In genomic region chr5:111454198-111454606, GRCh38 we compare ENCODE assay signal across 10 cellular contexts. TPM values are rescaled to one million over a fixed set of nuclear protein-coding genes. Genes with fewer than 3 reads are reported as not detected.
DNase-seq lines count a peak whose midpoint lies in the region; ATAC-seq, FAIRE-seq and TF ChIP-seq lines count a peak whose summit lies in the region.
"Had no signal": no experiment of that assay in that cellular context is flagged by ENCODE, and none has a peak within 500 bp of the region (broad histone marks: within the 10 kb centered on the region; RNA-seq: fewer than 3 reads in every experiment).

No MANE protein-coding gene starts in this region.

- ATAC-seq in heart left ventricle, result no peak
- ATAC-seq: activated T-cell treated with anti-CD3 and anti-CD28 coated beads, Interleukin-2, amount 50 U/mL, for 4 hours; GM23338 had no signal

- H3K36me3 ChIP-seq in SJCRH30 (no peaks in the 10 kb centered on the region), heart left ventricle (no peaks in the 10 kb centered on the region)

- H3K4me1 Mint-ChIP-seq in T-helper 2 cell treated with Interferon-gamma antibody and Interleukin-4, amounts not matched to agents 5 μg/mL and 100 μg/mL, for 36 hours (ENCODE audit: low read depth), result no peaks in the 10 kb centered on the region

- H3K27ac ChIP-seq in SJCRH30 (peak overlapping the region; percentile 41; the same call in 1 of the 2 replicates), heart left ventricle (no peak overlapping the region)

- no peak overlapping the region for H3K4me3 Mint-ChIP-seq in T-helper 2 cell treated with Interferon-gamma antibody and Interleukin-4, amounts not matched to agents 5 μg/mL and 100 μg/mL, for 36 hours
- H3K4me3 Mint-ChIP-seq: activated T-cell treated with anti-CD3 and anti-CD28 coated beads, Interleukin-2, amount 50 U/mL, for 4 hours; GM23338 had no signal

- peak overlapping the region; percentile 18 for H3K4me3 ChIP-seq in SJCRH30
- no peak overlapping the region for H3K4me3 ChIP-seq in heart left ventricle
- H3K4me3 ChIP-seq: GM23338 had no signal

- peaks cover 47% of the 10 kb centered on the region for H3K36me3 Mint-ChIP-seq in T-helper 2 cell treated with Interferon-gamma antibody and Interleukin-4, amounts not matched to agents 5 μg/mL and 100 μg/mL, for 36 hours (ENCODE audit: low read depth)

- no peaks in the 10 kb centered on the region for H3K27me3 ChIP-seq in SJCRH30
- no peaks in the 10 kb centered on the region for H3K27me3 ChIP-seq in heart left ventricle

- H3K4me1 ChIP-seq in SJCRH30, result peaks cover 12% of the 10 kb centered on the region
- H3K4me1 ChIP-seq in heart left ventricle, result peaks cover 0 to 4% (median 0%) of the 10 kb centered on the region in 12 donors

- DNase-seq in DMS 273 treated with DMSO at 0.1 percent for 48 hours (lab: John Stamatoyannopoulos, UW), result peak; percentile 98
- peak; percentile 73 for DNase-seq in NCI-H1417 treated with DMSO at 0.1 percent for 48 hours (lab: John Stamatoyannopoulos, UW)
- DNase-seq in SJCRH30, result peak; percentile 27 to 78
- no peak for DNase-seq in heart left ventricle
- DNase-seq in T-helper 2 cell treated with Interferon-gamma antibody and Interleukin-4, amounts not matched to agents 5 μg/mL and 100 μg/mL, for 36 hours (ENCODE audit: low spot score), result no peak
- DNase-seq in activated T-cell treated with anti-CD3 and anti-CD28 coated beads for 4 hours, result no peak
- DNase-seq in NCI-H2029 (lab: John Stamatoyannopoulos, UW), result no peak
- DNase-seq: activated T-cell treated with anti-CD3 and anti-CD28 coated beads, Interleukin-2, amount 50 U/mL, for 4 hours had no signal

- no peak for TF ChIP-seq POLR2A in heart left ventricle (IDR thresholded peaks at IDR 0.05)

- H3K9me3 ChIP-seq in SJCRH30 (replicated peaks), result no peaks in the 10 kb centered on the region
- H3K9me3 ChIP-seq in heart left ventricle, result no peaks in the 10 kb centered on the region

- intact Hi-C loops in heart left ventricle (cut with DNase I), result no loop called here

- TF ChIP-seq CTCF in heart left ventricle (IDR thresholded peaks at IDR 0.05), result no peak

- H3K27me3 Mint-ChIP-seq in T-helper 2 cell treated with Interferon-gamma antibody and Interleukin-4, amounts not matched to agents 5 μg/mL and 100 μg/mL, for 36 hours (ENCODE audit: low read depth), result no peaks in the 10 kb centered on the region

- 50 to 61% (median 56%) methylated on average over 3 of the region's 3 CpGs for WGBS in heart left ventricle, 4 donors

- H3K9me3 Mint-ChIP-seq in T-helper 2 cell treated with Interferon-gamma antibody and Interleukin-4, amounts not matched to agents 5 μg/mL and 100 μg/mL, for 36 hours, result no peaks in the 10 kb centered on the region
- H3K9me3 Mint-ChIP-seq: activated T-cell treated with anti-CD3 and anti-CD28 coated beads, Interleukin-2, amount 50 U/mL, for 4 hours; GM23338 had no signal

- H3K27ac Mint-ChIP-seq in T-helper 2 cell treated with Interferon-gamma antibody and Interleukin-4, amounts not matched to agents 5 μg/mL and 100 μg/mL, for 36 hours, result no peak overlapping the region
- H3K27ac Mint-ChIP-seq: GM23338 had no signal

- FAIRE-seq in islet of Langerhans (lab: Jason Lieb, UNC), result peak; percentile 47

RNA-seq across cellular contexts. Expression of gene STARD4, which starts 58.1 kb away (rescaled TPM):
- total RNA-seq in SJCRH30 (2014; rRNA removed; shearing (Covaris generic)), result 61.1 and 73.2 TPM in 2 replicates
- total RNA-seq in heart left ventricle, result 10 to 100 TPM in 3 of 9 donors, 1 to 10 TPM in 6; 7.6 to 14.5 (median 9.4) TPM
- 10 to 100 TPM in 1 of 2 donors, 1 to 10 TPM in 1; 3.1 to 18.2 TPM for polyA plus RNA-seq in heart left ventricle

Comparison
In these comparisons a context has a peak if more than half of its experiments do, and no peak if none do; other contexts are left out.
1. DNase-seq: peak in DMS 273 treated with DMSO at 0.1 percent for 48 hours (single experiment), NCI-H1417 treated with DMSO at 0.1 percent for 48 hours (single experiment) and SJCRH30 (2 of 2); none in heart left ventricle (0 of 5), T-helper 2 cell treated with Interferon-gamma antibody and Interleukin-4, amounts not matched to agents 5 μg/mL and 100 μg/mL, for 36 hours (single experiment), activated T-cell treated with anti-CD3 and anti-CD28 coated beads for 4 hours (single experiment) and NCI-H2029 (single experiment).